1 cellular context compared by ENCODE assay signal in genomic region chr4:166658585-166658984, GRCh38.
TF ChIP-seq lines count a peak whose summit lies in the region.

No MANE protein-coding gene starts in this region.

TF ChIP-seq in GM23338, 12 proteins besides CTCF, POLR2A, EP300 and RAD21 (continued from another document):
- TF ChIP-seq ZNF462 (CRISPR knock-in tag; IDR thresholded peaks at IDR 0.05) (no peak), JUNB (IDR thresholded peaks at IDR 0.05; ENCODE audit: unreplicated experiment) (no peak), POLR2AphosphoS5 (IDR thresholded peaks at IDR 0.05; ENCODE audit: low read depth) (no peak), REST (IDR thresholded peaks at IDR 0.05; ENCODE audit: unreplicated experiment) (no peak), ZNF114 (CRISPR knock-in tag; IDR thresholded peaks at IDR 0.05) (no peak), EZH2phosphoT487 (IDR thresholded peaks at IDR 0.05; ENCODE audit: unreplicated experiment) (no peak)
